ENCODE assay signal across 11 cellular contexts in genomic region chr16:23131841-23132576, GRCh38. TPM values are rescaled to one million over a fixed set of nuclear protein-coding genes. Genes with fewer than 3 reads are reported as not detected.
A peak's percentile ranks its signal among the peaks of the same experiment; 100 is the strongest.
DNase-seq lines count a peak whose midpoint lies in the region; ATAC-seq and TF ChIP-seq lines count a peak whose summit lies in the region.
"Had no signal": no experiment of that assay in that cellular context is flagged by ENCODE, and none has a peak within 500 bp of the region (broad histone marks: within the 10 kb centered on the region; RNA-seq: fewer than 3 reads in every experiment).

No MANE protein-coding gene starts in this region.

- no peak for ATAC-seq in SK-N-SH treated with all-trans-retinoic acid at 6 μM for 48 hours
- peak; percentile 87 for ATAC-seq in aorta (ENCODE audit: low FRiP score)
- no peak for ATAC-seq in HG03521 (IDR thresholded peaks at IDR 0.05; ENCODE audit: unreplicated experiment)
- no peak for ATAC-seq in GM18873 (IDR thresholded peaks at IDR 0.05; ENCODE audit: low FRiP score, unreplicated experiment)

- no peaks in the 10 kb centered on the region for H3F3A ChIP-seq in SK-N-SH (replicated peaks; ENCODE audit: insufficient read depth)

- H3K36me3 Mint-ChIP-seq in neural crest cell (ENCODE audit: low read depth), result no peaks in the 10 kb centered on the region

- 65% methylated on average over 7 of the region's 7 CpGs for WGBS in SK-N-SH (ENCODE audit: low lambda C conversion rate)
- 9 to 41% methylated on average over 7 of the region's 7 CpGs for WGBS in aorta, 2 donors

- H2AFZ ChIP-seq in SK-N-SH (ENCODE audit: low read depth), result no peak overlapping the region

- H3K27ac Mint-ChIP-seq in neural crest cell (ENCODE audit: unreplicated experiment), result peak overlapping the region; percentile 94

- TF ChIP-seq RAD21 in SK-N-SH (IDR thresholded peaks at IDR 0.05; ENCODE audit: low read length), result no peak

- no peak overlapping the region for H3K4me2 ChIP-seq in SK-N-SH

- intact Hi-C loops in aorta (cut with DNase I), result no loop called here

- H3K4me1 ChIP-seq in SK-N-SH (ENCODE audit: control insufficient read depth in 1 of 2, insufficient read depth in 2 of 2, low read depth in 1 of 2, low read length in 1 of 2) (peaks cover 2 to 7% of the 10 kb centered on the region in 2 experiments; a peak in 3 of 4 replicates), aorta (ENCODE audit: control insufficient read depth in 1 of 2, insufficient read depth in 2 of 2, low read length in 2 of 2) (peaks cover 5 to 6% of the 10 kb centered on the region in 2 donors)

- peaks cover 57% of the 10 kb centered on the region for H4K20me1 ChIP-seq in SK-N-SH (ENCODE audit: insufficient read depth)

- H3K27me3 ChIP-seq in SK-N-SH (ENCODE audit: insufficient read depth) (no peaks in the 10 kb centered on the region), aorta (ENCODE audit: control insufficient read depth in 1 of 2, insufficient read depth in 2 of 2, low read length in 1 of 2) (no peaks in the 10 kb centered on the region)

- TF ChIP-seq CTCF in SK-N-SH (IDR thresholded peaks at IDR 0.05) (no peak), foreskin fibroblast (IDR thresholded peaks at IDR 0.05; ENCODE audit: low read depth, low read length) (no peak), neural crest cell (conservative IDR thresholded peaks at IDR 0.05) (no peak)

- H3K4me3 ChIP-seq in SK-N-SH (ENCODE audit: low read depth in 2 of 2, low read length in 1 of 2), result no peak overlapping the region
- peak overlapping the region; percentile 18 to 32 for H3K4me3 ChIP-seq in foreskin fibroblast (ENCODE audit: low read depth in 1 of 2, low read length in 2 of 2)
- peak overlapping the region in 1 of 2 donors; percentile 18 for H3K4me3 ChIP-seq in aorta (ENCODE audit: low read length in 2 of 2)

- H3K36me3 ChIP-seq in SK-N-SH (replicated peaks in 1 of 2; ENCODE audit: control insufficient read depth in 1 of 2, insufficient read depth in 2 of 2, low read length in 1 of 2) (no peaks in the 10 kb centered on the region), aorta (ENCODE audit: control insufficient read depth in 1 of 2, insufficient read depth in 2 of 2, low read length in 1 of 2) (no peaks in the 10 kb centered on the region)

- peaks cover 33% of the 10 kb centered on the region for H3K4me1 Mint-ChIP-seq in neural crest cell

- H3K79me2 ChIP-seq in SK-N-SH (ENCODE audit: insufficient read depth), result peaks cover 99% of the 10 kb centered on the region

- no peak for TF ChIP-seq EP300 in SK-N-SH (IDR thresholded peaks at IDR 0.05; ENCODE audit: borderline replicate concordance in 1 of 2, low read depth in 1 of 2, low read length in 1 of 2)

- H3K4me3 Mint-ChIP-seq in neural crest cell, result peak overlapping the region; percentile 54

- H3K9ac ChIP-seq in SK-N-SH, result no peak overlapping the region

- H3K27me3 Mint-ChIP-seq in neural crest cell (ENCODE audit: low read depth), result no peaks in the 10 kb centered on the region

- CTCF ChIA-PET in SK-N-SH (lab: Yijun Ruan, JAX), result interaction anchor here (1.1 to 1.6 kb wide), 4 partner anchors 17 to 304 kb away, joined by 3 to 5 read pairs (median 3); partner anchors contain the start of gene USP31

- H3K27ac ChIP-seq in SK-N-SH (ENCODE audit: low read depth in 2 of 2, low read length in 1 of 2) (no peak overlapping the region), aorta (ENCODE audit: low read depth in 1 of 2, low read length in 2 of 2) (peak overlapping the region; percentile 36 to 82)

- H3K9me3 ChIP-seq in SK-N-SH, result no peaks in the 10 kb centered on the region
- peaks cover 1% of the 10 kb centered on the region for H3K9me3 ChIP-seq in aorta (ENCODE audit: control insufficient read depth, low read length)

- DNase-seq in SK-N-SH, result no peak
- DNase-seq in foreskin fibroblast, result no peak
- no peak for DNase-seq in neural crest cell (ENCODE audit: low read depth, low spot score)
- no peak for DNase-seq in aorta
- DNase-seq in NCI-H1092 treated with DMSO at 0.1 percent for 48 hours (lab: John Stamatoyannopoulos, UW), result no peak
- DNase-seq: MM.1S, trophoblast cell had no signal

- POLR2A ChIA-PET in SK-N-SH (lab: Yijun Ruan, JAX), result no interaction called here

- H3K9me3 Mint-ChIP-seq in neural crest cell, result no peaks in the 10 kb centered on the region

- H3K9me2 ChIP-seq in SK-N-SH, result no peaks in the 10 kb centered on the region

TF ChIP-seq in SK-N-SH treated with all-trans-retinoic acid at 6 μM for 48 hours, 23 proteins besides CTCF, POLR2A, EP300 and RAD21:
- TF ChIP-seq ZNF8 (CRISPR knock-in tag; IDR thresholded peaks at IDR 0.05), result no peak
- peak; percentile 28; the same call in 1 of the 2 replicates for TF ChIP-seq CREB5 (CRISPR knock-in tag; IDR thresholded peaks at IDR 0.05; ENCODE audit: low read depth)

TF ChIP-seq in SK-N-SH, 30 proteins besides CTCF, POLR2A, EP300 and RAD21:
- TF ChIP-seq YY1 (IDR thresholded peaks at IDR 0.05; ENCODE audit: low read depth), result no peak
- no peak for TF ChIP-seq JUND (IDR thresholded peaks at IDR 0.05)
- TF ChIP-seq NRF1 (IDR thresholded peaks at IDR 0.05; ENCODE audit: low read depth, low read length), result no peak
- no peak for TF ChIP-seq GABPA (IDR thresholded peaks at IDR 0.05; ENCODE audit: low read depth)
- no peak for TF ChIP-seq NFIC (IDR thresholded peaks at IDR 0.05; ENCODE audit: borderline replicate concordance)
- TF ChIP-seq TCF12 (IDR thresholded peaks at IDR 0.05), result no peak
- no peak for TF ChIP-seq GATA2 (CRISPR knock-in tag; IDR thresholded peaks at IDR 0.05)
- no peak for TF ChIP-seq EZH2phosphoT487 (IDR thresholded peaks at IDR 0.05; ENCODE audit: borderline replicate concordance, low read depth)
- TF ChIP-seq ZBTB33 (IDR thresholded peaks at IDR 0.05; ENCODE audit: borderline replicate concordance, low read depth), result no peak
- no peak for TF ChIP-seq ELF1 (IDR thresholded peaks at IDR 0.05)
- TF ChIP-seq RFX5 (IDR thresholded peaks at IDR 0.05; ENCODE audit: low read length), result no peak
- TF ChIP-seq TAF1 (IDR thresholded peaks at IDR 0.05; ENCODE audit: borderline replicate concordance, low read depth, low read length), result no peak

RNA-seq across cellular contexts. Expression of gene USP31, which starts 17.2 kb away (rescaled TPM):
- polyA plus RNA-seq in SK-N-SH (2012; rRNA removed), result 2.8 and 3.2 TPM in 2 replicates
- 2.1 and 2.5 TPM in 2 replicates for polyA plus RNA-seq in SK-N-SH (2012; cell fraction: cytosol; rRNA removed)
- polyA plus RNA-seq in SK-N-SH (2012; cell fraction: nucleus; rRNA removed), result 8.2 and 11.0 TPM in 2 replicates
- total RNA-seq in neural crest cell, result 13.7 and 15.2 TPM in 2 replicates
- total RNA-seq in aorta, result 10 to 100 TPM; 19.6 to 24.6 TPM
- polyA plus RNA-seq in aorta, result 1 to 10 TPM; 1.4 to 2.6 TPM

RNA-seq across cellular contexts. Expression of gene SCNN1G, which starts 50.5 kb away (rescaled TPM):
- not detected in 2 replicates for polyA plus RNA-seq in SK-N-SH (2012; rRNA removed)
- not detected in 2 replicates for polyA plus RNA-seq in SK-N-SH (2012; cell fraction: cytosol; rRNA removed)
- polyA plus RNA-seq in SK-N-SH (2012; cell fraction: nucleus; rRNA removed), result not detected in 2 replicates
- not detected in 2 replicates for total RNA-seq in neural crest cell
- not detected for total RNA-seq in aorta
- polyA plus RNA-seq in aorta, result under 1 TPM in 1 of 2 donors, not detected in 1; 0.63 TPM
- total RNA-seq: bronchial epithelial cell had no signal

Comparison
In these comparisons a context has a peak if more than half of its experiments do, and no peak if none do; other contexts are left out.
1. H3K27ac ChIP-seq: peak in aorta (2 of 2); none in SK-N-SH (0 of 2).
2. H3K4me3 ChIP-seq: peak in foreskin fibroblast (2 of 2); none in SK-N-SH (0 of 2).